Comparison of ENCODE assay signal across 1 cellular context in the genomic region with DNA sequence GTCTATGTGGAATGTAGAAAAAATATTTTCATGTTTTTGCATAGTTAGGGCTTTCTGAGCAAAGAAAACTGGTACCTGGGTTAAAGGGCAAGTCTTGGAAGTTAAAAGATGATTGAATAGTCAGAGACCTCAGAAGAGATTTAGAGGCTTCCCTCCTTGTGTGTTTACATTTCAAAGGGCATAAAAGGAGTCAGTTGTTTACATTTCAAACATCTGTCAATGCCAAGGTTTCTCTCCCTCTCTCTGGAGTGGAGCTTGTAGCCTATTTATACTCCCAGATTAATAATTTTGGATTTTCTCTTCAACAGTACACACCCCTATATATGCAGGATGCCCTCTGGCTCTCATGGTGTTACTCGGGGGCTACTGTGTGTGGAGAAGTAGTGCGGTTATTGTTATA.
A peak's percentile ranks its signal among the peaks of the same experiment; 100 is the strongest.
TF ChIP-seq lines count a peak whose summit lies in the region.

No MANE protein-coding gene starts in this region.

TF ChIP-seq in HepG2, 621 proteins besides CTCF, POLR2A, EP300 and RAD21 (continued from another document):
- TF ChIP-seq, protein P1, sequence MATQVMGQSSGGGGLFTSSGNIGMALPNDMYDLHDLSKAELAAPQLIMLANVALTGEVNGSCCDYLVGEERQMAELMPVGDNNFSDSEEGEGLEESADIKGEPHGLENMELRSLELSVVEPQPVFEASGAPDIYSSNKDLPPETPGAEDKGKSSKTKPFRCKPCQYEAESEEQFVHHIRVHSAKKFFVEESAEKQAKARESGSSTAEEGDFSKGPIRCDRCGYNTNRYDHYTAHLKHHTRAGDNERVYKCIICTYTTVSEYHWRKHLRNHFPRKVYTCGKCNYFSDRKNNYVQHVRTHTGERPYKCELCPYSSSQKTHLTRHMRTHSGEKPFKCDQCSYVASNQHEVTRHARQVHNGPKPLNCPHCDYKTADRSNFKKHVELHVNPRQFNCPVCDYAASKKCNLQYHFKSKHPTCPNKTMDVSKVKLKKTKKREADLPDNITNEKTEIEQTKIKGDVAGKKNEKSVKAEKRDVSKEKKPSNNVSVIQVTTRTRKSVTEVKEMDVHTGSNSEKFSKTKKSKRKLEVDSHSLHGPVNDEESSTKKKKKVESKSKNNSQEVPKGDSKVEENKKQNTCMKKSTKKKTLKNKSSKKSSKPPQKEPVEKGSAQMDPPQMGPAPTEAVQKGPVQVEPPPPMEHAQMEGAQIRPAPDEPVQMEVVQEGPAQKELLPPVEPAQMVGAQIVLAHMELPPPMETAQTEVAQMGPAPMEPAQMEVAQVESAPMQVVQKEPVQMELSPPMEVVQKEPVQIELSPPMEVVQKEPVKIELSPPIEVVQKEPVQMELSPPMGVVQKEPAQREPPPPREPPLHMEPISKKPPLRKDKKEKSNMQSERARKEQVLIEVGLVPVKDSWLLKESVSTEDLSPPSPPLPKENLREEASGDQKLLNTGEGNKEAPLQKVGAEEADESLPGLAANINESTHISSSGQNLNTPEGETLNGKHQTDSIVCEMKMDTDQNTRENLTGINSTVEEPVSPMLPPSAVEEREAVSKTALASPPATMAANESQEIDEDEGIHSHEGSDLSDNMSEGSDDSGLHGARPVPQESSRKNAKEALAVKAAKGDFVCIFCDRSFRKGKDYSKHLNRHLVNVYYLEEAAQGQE (IDR thresholded peaks at IDR 0.05; ENCODE audit: borderline replicate concordance in 1 of 2, low read depth in 1 of 2, low read length in 2 of 2): no peak
- TF ChIP-seq DMAP1 (CRISPR knock-in tag; IDR thresholded peaks at IDR 0.05): no peak
- peak; percentile 72 for TF ChIP-seq FOXA3 (CRISPR knock-in tag; IDR thresholded peaks at IDR 0.05)
- no peak for TF ChIP-seq AHR (CRISPR knock-in tag; IDR thresholded peaks at IDR 0.05)
- TF ChIP-seq TFAP4 (IDR thresholded peaks at IDR 0.05; ENCODE audit: borderline replicate concordance, low read depth): peak; percentile 25; the same call in 1 of the 2 replicates
- TF ChIP-seq, protein P2, sequence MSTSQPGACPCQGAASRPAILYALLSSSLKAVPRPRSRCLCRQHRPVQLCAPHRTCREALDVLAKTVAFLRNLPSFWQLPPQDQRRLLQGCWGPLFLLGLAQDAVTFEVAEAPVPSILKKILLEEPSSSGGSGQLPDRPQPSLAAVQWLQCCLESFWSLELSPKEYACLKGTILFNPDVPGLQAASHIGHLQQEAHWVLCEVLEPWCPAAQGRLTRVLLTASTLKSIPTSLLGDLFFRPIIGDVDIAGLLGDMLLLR (CRISPR knock-in tag; IDR thresholded peaks at IDR 0.05): no peak
- TF ChIP-seq FOXA1 (IDR thresholded peaks at IDR 0.05): no peak
- peak; percentile 55; the same call in 1 of the 2 replicates for TF ChIP-seq FOXA1 (CRISPR knock-in tag; IDR thresholded peaks at IDR 0.05)
- TF ChIP-seq ZNF18 (CRISPR knock-in tag; IDR thresholded peaks at IDR 0.05; ENCODE audit: insufficient replicate concordance): no peak
- TF ChIP-seq TCF7 (IDR thresholded peaks at IDR 0.05; ENCODE audit: low read depth): peak; percentile 25; the same call in 1 of the 2 replicates
- no peak for TF ChIP-seq RELA (CRISPR knock-in tag; IDR thresholded peaks at IDR 0.05)
- no peak for TF ChIP-seq ESRRA (CRISPR knock-in tag; IDR thresholded peaks at IDR 0.05; ENCODE audit: low read depth)
- TF ChIP-seq GTF2F1 (IDR thresholded peaks at IDR 0.05; ENCODE audit: low read length): no peak
- TF ChIP-seq NR2F6 (IDR thresholded peaks at IDR 0.05): peak; percentile 28; the same call in 1 of the 2 replicates
- no peak for TF ChIP-seq NR2F6 (CRISPR knock-in tag; IDR thresholded peaks at IDR 0.05)
